Comparison of ENCODE assay signal across 12 cellular contexts in the genomic region with DNA sequence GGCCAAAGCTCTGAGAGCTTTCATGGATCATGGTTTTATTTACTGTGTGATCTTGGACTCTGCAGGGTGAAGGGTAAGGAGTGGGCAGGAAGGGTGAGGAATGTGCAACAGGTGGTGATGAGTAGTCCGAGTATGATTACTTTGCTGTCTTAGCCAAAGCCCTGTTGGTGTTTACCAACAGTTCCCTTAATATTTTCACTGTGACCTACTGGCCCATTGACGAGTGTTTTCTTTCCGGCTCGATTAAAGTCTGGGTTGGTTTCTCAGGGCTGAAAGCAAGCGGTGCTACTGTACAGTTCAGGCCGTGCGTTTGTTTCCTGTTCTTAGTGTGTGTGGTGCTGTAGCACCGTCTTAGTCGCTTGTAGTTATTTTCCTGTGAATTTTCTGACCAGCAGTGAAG.
DNase-seq lines count a peak whose midpoint lies in the region; ATAC-seq and TF ChIP-seq lines count a peak whose summit lies in the region.
"Had no signal": no experiment of that assay in that cellular context is flagged by ENCODE, and none has a peak within 500 bp of the region (broad histone marks: within the 10 kb centered on the region; RNA-seq: fewer than 3 reads in every experiment).

No MANE protein-coding gene starts in this region.

- peak; percentile 19 for ATAC-seq in HG02571 (IDR thresholded peaks at IDR 0.05; ENCODE audit: unreplicated experiment)
- ATAC-seq in HG03139 (IDR thresholded peaks at IDR 0.05; ENCODE audit: unreplicated experiment): no peak
- ATAC-seq: naive thymus-derived CD8-positive, alpha-beta T cell had no signal

- no peaks in the 10 kb centered on the region for H3K9me3 ChIP-seq in adipocyte (ENCODE audit: control insufficient read depth, low read length)
- no peaks in the 10 kb centered on the region for H3K9me3 ChIP-seq in neutrophil
- H3K9me3 ChIP-seq: Caco-2, transverse colon had no signal

- no peak for TF ChIP-seq CTCF in GM12864 (IDR thresholded peaks at IDR 0.05; ENCODE audit: low read depth, low read length, missing control alignments)
- no peak for TF ChIP-seq CTCF in neutrophil (IDR thresholded peaks at IDR 0.05)

- H3K4me1 ChIP-seq in adipocyte (ENCODE audit: control insufficient read depth, insufficient read depth, low read length): peaks cover 52% of the 10 kb centered on the region
- peaks cover 42 to 43% of the 10 kb centered on the region in 2 experiments for H3K4me1 ChIP-seq in neutrophil (ENCODE audit: control insufficient read depth in 1 of 2, insufficient read depth in 1 of 2, low read depth in 1 of 2, low read length in 1 of 2)

- peak overlapping the region; percentile 24 for H3K27ac ChIP-seq in neutrophil

- no peaks in the 10 kb centered on the region for H3K27me3 ChIP-seq in adipocyte (replicated peaks; ENCODE audit: control insufficient read depth, insufficient read depth, low read length)
- no peaks in the 10 kb centered on the region for H3K27me3 ChIP-seq in neutrophil
- H3K27me3 ChIP-seq: transverse colon had no signal

- DNase-seq in GM12864 (ENCODE audit: low read depth) (no peak), adipocyte (ENCODE audit: low read depth) (no peak), NCI-H1694 (lab: John Stamatoyannopoulos, UW) (no peak), GM19238 (ENCODE audit: insufficient read length, low spot score) (no peak), amniotic stem cell (lab: John Stamatoyannopoulos, UW) (no peak)
- DNase-seq: Caco-2; naive thymus-derived CD8-positive, alpha-beta T cell; NCI-H2029; transverse colon had no signal

- peak overlapping the region; percentile 18 for H3K4me3 ChIP-seq in GM12864 (ENCODE audit: low read depth, low read length)
- H3K4me3 ChIP-seq in adipocyte (ENCODE audit: low read length): peak overlapping the region; percentile 92
- H3K4me3 ChIP-seq in neutrophil (ENCODE audit: low read depth in 1 of 2, low read length in 1 of 2): peak overlapping the region in 1 of 2 experiments; percentile 24

- H3K9ac ChIP-seq in adipocyte (ENCODE audit: low read length): peak overlapping the region; percentile 82

- H3K36me3 ChIP-seq in adipocyte (ENCODE audit: control insufficient read depth, insufficient read depth, low read length, severe bottlenecking) (no peaks in the 10 kb centered on the region), neutrophil (no peaks in the 10 kb centered on the region)
- H3K36me3 ChIP-seq: transverse colon had no signal
